In the genomic region with DNA sequence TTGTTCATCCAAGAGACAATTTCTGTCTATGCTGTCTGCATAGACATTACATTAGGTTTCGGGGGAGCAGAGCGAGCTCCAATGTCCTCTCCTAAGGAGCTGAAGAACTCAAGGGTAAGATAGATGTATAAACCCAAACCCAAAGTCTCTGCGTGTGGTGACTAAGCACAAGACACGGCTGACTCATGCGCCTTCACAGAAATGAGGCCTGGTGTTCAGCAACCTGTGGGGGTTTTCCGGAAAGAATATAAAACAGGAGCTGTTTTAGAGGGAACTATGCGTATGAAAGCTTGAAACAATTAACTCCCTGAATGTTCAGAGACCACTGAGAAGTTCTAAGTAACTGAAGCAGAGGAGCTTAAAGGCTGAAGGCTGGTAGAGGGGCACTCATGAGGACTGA, we compare ENCODE assay signal across 1 cellular context.
TF ChIP-seq lines count a peak whose summit lies in the region.

No MANE protein-coding gene starts in this region.

TF ChIP-seq in GM23338, 12 proteins besides CTCF, POLR2A, EP300 and RAD21:
- TF ChIP-seq, protein P1, sequence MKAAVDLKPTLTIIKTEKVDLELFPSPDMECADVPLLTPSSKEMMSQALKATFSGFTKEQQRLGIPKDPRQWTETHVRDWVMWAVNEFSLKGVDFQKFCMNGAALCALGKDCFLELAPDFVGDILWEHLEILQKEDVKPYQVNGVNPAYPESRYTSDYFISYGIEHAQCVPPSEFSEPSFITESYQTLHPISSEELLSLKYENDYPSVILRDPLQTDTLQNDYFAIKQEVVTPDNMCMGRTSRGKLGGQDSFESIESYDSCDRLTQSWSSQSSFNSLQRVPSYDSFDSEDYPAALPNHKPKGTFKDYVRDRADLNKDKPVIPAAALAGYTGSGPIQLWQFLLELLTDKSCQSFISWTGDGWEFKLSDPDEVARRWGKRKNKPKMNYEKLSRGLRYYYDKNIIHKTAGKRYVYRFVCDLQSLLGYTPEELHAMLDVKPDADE (IDR thresholded peaks at IDR 0.05) = no peak
- TF ChIP-seq, protein P2, sequence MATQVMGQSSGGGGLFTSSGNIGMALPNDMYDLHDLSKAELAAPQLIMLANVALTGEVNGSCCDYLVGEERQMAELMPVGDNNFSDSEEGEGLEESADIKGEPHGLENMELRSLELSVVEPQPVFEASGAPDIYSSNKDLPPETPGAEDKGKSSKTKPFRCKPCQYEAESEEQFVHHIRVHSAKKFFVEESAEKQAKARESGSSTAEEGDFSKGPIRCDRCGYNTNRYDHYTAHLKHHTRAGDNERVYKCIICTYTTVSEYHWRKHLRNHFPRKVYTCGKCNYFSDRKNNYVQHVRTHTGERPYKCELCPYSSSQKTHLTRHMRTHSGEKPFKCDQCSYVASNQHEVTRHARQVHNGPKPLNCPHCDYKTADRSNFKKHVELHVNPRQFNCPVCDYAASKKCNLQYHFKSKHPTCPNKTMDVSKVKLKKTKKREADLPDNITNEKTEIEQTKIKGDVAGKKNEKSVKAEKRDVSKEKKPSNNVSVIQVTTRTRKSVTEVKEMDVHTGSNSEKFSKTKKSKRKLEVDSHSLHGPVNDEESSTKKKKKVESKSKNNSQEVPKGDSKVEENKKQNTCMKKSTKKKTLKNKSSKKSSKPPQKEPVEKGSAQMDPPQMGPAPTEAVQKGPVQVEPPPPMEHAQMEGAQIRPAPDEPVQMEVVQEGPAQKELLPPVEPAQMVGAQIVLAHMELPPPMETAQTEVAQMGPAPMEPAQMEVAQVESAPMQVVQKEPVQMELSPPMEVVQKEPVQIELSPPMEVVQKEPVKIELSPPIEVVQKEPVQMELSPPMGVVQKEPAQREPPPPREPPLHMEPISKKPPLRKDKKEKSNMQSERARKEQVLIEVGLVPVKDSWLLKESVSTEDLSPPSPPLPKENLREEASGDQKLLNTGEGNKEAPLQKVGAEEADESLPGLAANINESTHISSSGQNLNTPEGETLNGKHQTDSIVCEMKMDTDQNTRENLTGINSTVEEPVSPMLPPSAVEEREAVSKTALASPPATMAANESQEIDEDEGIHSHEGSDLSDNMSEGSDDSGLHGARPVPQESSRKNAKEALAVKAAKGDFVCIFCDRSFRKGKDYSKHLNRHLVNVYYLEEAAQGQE (IDR thresholded peaks at IDR 0.05; ENCODE audit: unreplicated experiment) = no peak
- TF ChIP-seq POLR2AphosphoS5 (IDR thresholded peaks at IDR 0.05; ENCODE audit: low read depth) (no peak), NANOG (IDR thresholded peaks at IDR 0.05; ENCODE audit: borderline replicate concordance) (no peak), ZNF114 (CRISPR knock-in tag; IDR thresholded peaks at IDR 0.05) (no peak), CREB1 (CRISPR knock-in tag; IDR thresholded peaks at IDR 0.05; ENCODE audit: low read depth) (no peak), STAT1 (IDR thresholded peaks at IDR 0.05; ENCODE audit: unreplicated experiment) (no peak), JUNB (IDR thresholded peaks at IDR 0.05; ENCODE audit: unreplicated experiment) (no peak), EZH2phosphoT487 (IDR thresholded peaks at IDR 0.05; ENCODE audit: unreplicated experiment) (no peak), EZH2 (IDR thresholded peaks at IDR 0.05; ENCODE audit: low read depth, unreplicated experiment) (no peak), ZNF331 (CRISPR knock-in tag; IDR thresholded peaks at IDR 0.05; ENCODE audit: low read depth) (no peak)
- TF ChIP-seq, protein P3, sequence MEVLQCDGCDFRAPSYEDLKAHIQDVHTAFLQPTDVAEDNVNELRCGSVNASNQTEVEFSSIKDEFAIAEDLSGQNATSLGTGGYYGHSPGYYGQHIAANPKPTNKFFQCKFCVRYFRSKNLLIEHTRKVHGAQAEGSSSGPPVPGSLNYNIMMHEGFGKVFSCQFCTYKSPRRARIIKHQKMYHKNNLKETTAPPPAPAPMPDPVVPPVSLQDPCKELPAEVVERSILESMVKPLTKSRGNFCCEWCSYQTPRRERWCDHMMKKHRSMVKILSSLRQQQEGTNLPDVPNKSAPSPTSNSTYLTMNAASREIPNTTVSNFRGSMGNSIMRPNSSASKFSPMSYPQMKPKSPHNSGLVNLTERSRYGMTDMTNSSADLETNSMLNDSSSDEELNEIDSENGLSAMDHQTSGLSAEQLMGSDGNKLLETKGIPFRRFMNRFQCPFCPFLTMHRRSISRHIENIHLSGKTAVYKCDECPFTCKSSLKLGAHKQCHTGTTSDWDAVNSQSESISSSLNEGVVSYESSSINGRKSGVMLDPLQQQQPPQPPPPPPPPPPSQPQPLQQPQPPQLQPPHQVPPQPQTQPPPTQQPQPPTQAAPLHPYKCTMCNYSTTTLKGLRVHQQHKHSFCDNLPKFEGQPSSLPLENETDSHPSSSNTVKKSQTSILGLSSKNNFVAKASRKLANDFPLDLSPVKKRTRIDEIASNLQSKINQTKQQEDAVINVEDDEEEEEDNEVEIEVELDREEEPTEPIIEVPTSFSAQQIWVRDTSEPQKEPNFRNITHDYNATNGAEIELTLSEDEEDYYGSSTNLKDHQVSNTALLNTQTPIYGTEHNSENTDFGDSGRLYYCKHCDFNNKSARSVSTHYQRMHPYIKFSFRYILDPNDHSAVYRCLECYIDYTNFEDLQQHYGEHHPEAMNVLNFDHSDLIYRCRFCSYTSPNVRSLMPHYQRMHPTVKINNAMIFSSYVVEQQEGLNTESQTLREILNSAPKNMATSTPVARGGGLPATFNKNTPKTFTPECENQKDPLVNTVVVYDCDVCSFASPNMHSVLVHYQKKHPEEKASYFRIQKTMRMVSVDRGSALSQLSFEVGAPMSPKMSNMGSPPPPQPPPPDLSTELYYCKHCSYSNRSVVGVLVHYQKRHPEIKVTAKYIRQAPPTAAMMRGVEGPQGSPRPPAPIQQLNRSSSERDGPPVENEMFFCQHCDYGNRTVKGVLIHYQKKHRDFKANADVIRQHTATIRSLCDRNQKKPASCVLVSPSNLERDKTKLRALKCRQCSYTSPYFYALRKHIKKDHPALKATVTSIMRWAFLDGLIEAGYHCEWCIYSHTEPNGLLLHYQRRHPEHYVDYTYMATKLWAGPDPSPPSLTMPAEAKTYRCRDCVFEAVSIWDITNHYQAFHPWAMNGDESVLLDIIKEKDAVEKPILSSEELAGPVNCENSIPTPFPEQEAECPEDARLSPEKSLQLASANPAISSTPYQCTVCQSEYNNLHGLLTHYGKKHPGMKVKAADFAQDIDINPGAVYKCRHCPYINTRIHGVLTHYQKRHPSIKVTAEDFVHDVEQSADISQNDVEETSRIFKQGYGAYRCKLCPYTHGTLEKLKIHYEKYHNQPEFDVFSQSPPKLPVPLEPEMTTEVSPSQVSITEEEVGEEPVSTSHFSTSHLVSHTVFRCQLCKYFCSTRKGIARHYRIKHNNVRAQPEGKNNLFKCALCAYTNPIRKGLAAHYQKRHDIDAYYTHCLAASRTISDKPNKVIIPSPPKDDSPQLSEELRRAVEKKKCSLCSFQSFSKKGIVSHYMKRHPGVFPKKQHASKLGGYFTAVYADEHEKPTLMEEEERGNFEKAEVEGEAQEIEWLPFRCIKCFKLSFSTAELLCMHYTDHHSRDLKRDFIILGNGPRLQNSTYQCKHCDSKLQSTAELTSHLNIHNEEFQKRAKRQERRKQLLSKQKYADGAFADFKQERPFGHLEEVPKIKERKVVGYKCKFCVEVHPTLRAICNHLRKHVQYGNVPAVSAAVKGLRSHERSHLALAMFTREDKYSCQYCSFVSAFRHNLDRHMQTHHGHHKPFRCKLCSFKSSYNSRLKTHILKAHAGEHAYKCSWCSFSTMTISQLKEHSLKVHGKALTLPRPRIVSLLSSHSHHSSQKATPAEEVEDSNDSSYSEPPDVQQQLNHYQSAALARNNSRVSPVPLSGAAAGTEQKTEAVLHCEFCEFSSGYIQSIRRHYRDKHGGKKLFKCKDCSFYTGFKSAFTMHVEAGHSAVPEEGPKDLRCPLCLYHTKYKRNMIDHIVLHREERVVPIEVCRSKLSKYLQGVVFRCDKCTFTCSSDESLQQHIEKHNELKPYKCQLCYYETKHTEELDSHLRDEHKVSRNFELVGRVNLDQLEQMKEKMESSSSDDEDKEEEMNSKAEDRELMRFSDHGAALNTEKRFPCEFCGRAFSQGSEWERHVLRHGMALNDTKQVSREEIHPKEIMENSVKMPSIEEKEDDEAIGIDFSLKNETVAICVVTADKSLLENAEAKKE (CRISPR knock-in tag; IDR thresholded peaks at IDR 0.05) = no peak
